In the genomic region with DNA sequence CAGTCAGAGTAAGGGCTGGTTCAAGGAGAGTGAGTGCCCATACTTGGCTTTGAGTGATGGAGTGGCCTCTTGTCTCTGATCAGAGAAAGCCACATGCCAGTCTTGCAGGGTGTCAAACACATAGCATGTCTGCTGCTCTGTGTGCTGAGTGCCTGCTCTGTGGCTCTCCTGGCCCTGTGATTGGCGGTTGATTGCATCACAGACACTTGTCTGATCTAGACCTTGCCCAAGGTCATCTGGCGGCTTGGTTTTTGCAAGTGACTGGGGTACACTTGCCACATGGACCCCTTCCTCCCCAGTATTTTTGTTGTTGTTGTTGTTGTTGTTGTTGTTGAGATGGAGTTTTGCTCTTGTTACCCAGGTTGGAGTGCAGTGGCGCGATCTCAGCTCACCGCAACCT, we compare ENCODE assay signal across 25 cellular contexts.
A peak's percentile ranks its signal among the peaks of the same experiment; 100 is the strongest.
DNase-seq lines count a peak whose midpoint lies in the region; ATAC-seq, FAIRE-seq and TF ChIP-seq lines count a peak whose summit lies in the region.
"Had no signal": no experiment of that assay in that cellular context is flagged by ENCODE, and none has a peak within 500 bp of the region (broad histone marks: within the 10 kb centered on the region; RNA-seq: fewer than 3 reads in every experiment).

No MANE protein-coding gene starts in this region.

- intact Hi-C loops in posterior cingulate gyrus (cut with DNase I) = no loop called here

- peak overlapping the region; percentile 30 for H3K27ac ChIP-seq in caudate nucleus (ENCODE audit: low read depth, low read length)
- H3K27ac ChIP-seq: BLaER1, PC-9, transverse colon, VCaP had no signal

- TF ChIP-seq POLR2A in H54 (IDR thresholded peaks at IDR 0.05; ENCODE audit: low read depth, low read length) = no peak

- no peaks in the 10 kb centered on the region for H3K9me3 Mint-ChIP-seq in stimulated activated effector memory CD8-positive, alpha-beta T cell treated with anti-CD3 and anti-CD28 coated beads, Interleukin-12 subunit alpha, Interleukin-12 subunit beta, amount 100 ng/mL, for 72 hours
- H3K9me3 Mint-ChIP-seq: activated naive CD8-positive, alpha-beta T cell treated with anti-CD3 and anti-CD28 coated beads, Interleukin-2, amount 50 U/mL, for 24 hours; naive thymus-derived CD8-positive, alpha-beta T cell; T-helper 2 cell treated with Interferon-gamma antibody and Interleukin-4, amounts not matched to agents 5 μg/mL and 100 μg/mL, for 36 hours had no signal

- ATAC-seq in stimulated activated effector memory CD8-positive, alpha-beta T cell treated with anti-CD3 and anti-CD28 coated beads, Interleukin-12 subunit alpha, Interleukin-12 subunit beta, amount 100 ng/mL, for 72 hours = no peak
- ATAC-seq: activated naive CD8-positive, alpha-beta T cell treated with anti-CD3 and anti-CD28 coated beads, Interleukin-2, amount 50 U/mL, for 24 hours; naive thymus-derived CD8-positive, alpha-beta T cell had no signal

- H3K4me3 Mint-ChIP-seq in stimulated activated effector memory CD8-positive, alpha-beta T cell treated with anti-CD3 and anti-CD28 coated beads, Interleukin-12 subunit alpha, Interleukin-12 subunit beta, amount 100 ng/mL, for 72 hours = no peak overlapping the region
- H3K4me3 Mint-ChIP-seq: activated CD4-positive, alpha-beta T cell treated with anti-CD3 and anti-CD28 coated beads, Interleukin-2, amount 10 ng/mL, durations not matched to agents 24 days and 14 days; activated naive CD8-positive, alpha-beta T cell treated with anti-CD3 and anti-CD28 coated beads, Interleukin-2, amount 50 U/mL, for 24 hours; naive thymus-derived CD8-positive, alpha-beta T cell; T-helper 2 cell treated with Interferon-gamma antibody and Interleukin-4, amounts not matched to agents 5 μg/mL and 100 μg/mL, for 36 hours had no signal

- peak overlapping the region; percentile 60 for H3K27ac Mint-ChIP-seq in stimulated activated effector memory CD8-positive, alpha-beta T cell treated with anti-CD3 and anti-CD28 coated beads, Interleukin-12 subunit alpha, Interleukin-12 subunit beta, amount 100 ng/mL, for 72 hours
- H3K27ac Mint-ChIP-seq: activated naive CD8-positive, alpha-beta T cell treated with anti-CD3 and anti-CD28 coated beads, Interleukin-2, amount 50 U/mL, for 24 hours had no signal

- H3K4me1 Mint-ChIP-seq in stimulated activated effector memory CD8-positive, alpha-beta T cell treated with anti-CD3 and anti-CD28 coated beads, Interleukin-12 subunit alpha, Interleukin-12 subunit beta, amount 100 ng/mL, for 72 hours = peaks cover 24% of the 10 kb centered on the region

- no peak for FAIRE-seq in H54 (lab: Jason Lieb, UNC)
- FAIRE-seq: endometrium, frontal cortex had no signal

- DNase-seq in activated effector memory CD4-positive, alpha-beta T cell treated with anti-CD3 and anti-CD28 coated beads, Interleukin-2, amount 50 U/mL, for 16 hours = peak; percentile 22
- no peak for DNase-seq in activated effector memory CD4-positive, alpha-beta T cell treated with Interleukin-2 at 50 U/mL for 16 hours
- DNase-seq in NCI-H69 (lab: John Stamatoyannopoulos, UW) (peak; percentile 19), caudate nucleus (lab: John Stamatoyannopoulos, UW) (no peak), H54 (ENCODE audit: insufficient read length, low spot score) (no peak), posterior cingulate gyrus (no peak), 8988T (no peak)
- DNase-seq in stimulated activated effector memory CD8-positive, alpha-beta T cell treated with anti-CD3 and anti-CD28 coated beads, Interleukin-12 subunit alpha, Interleukin-12 subunit beta, amount 100 ng/mL, for 72 hours (ENCODE audit: low spot score in 2 of 2) = no peak
- DNase-seq: activated CD4-positive, alpha-beta T cell treated with anti-CD3 and anti-CD28 coated beads, Interleukin-2, amount 10 ng/mL, durations not matched to agents 24 days and 14 days; activated naive CD4-positive, alpha-beta T cell; activated naive CD8-positive, alpha-beta T cell treated with anti-CD3 and anti-CD28 coated beads, Interleukin-2, amount 50 U/mL, for 24 hours; cerebellar nuclear complex; dermis blood vessel endothelial cell; H7; naive thymus-derived CD8-positive, alpha-beta T cell; NCI-H1092 treated with DMSO at 0.1 percent for 48 hours; nucleus accumbens; PC-9; stimulated activated CD4-positive, alpha-beta T cell treated with anti-CD3 and anti-CD28 coated beads, Interleukin-4, amount 100 ng/mL, for 4 hours had no signal

- H3K36me3 Mint-ChIP-seq in stimulated activated effector memory CD8-positive, alpha-beta T cell treated with anti-CD3 and anti-CD28 coated beads, Interleukin-12 subunit alpha, Interleukin-12 subunit beta, amount 100 ng/mL, for 72 hours = no peaks in the 10 kb centered on the region
- H3K36me3 Mint-ChIP-seq: naive thymus-derived CD8-positive, alpha-beta T cell had no signal

Comparison
In these comparisons a context has a peak if more than half of its experiments do, and no peak if none do; other contexts are left out.
1. DNase-seq: peak in activated effector memory CD4-positive, alpha-beta T cell treated with anti-CD3 and anti-CD28 coated beads, Interleukin-2, amount 50 U/mL, for 16 hours (single experiment) and NCI-H69 (single experiment); none in activated effector memory CD4-positive, alpha-beta T cell treated with Interleukin-2 at 50 U/mL for 16 hours (single experiment), caudate nucleus (0 of 61), stimulated activated effector memory CD8-positive, alpha-beta T cell treated with anti-CD3 and anti-CD28 coated beads, Interleukin-12 subunit alpha, Interleukin-12 subunit beta, amount 100 ng/mL, for 72 hours (0 of 2), H54 (single experiment), posterior cingulate gyrus (0 of 10) and 8988T (single experiment).